Comparison of ENCODE assay signal across 8 cellular contexts in the genomic region with DNA sequence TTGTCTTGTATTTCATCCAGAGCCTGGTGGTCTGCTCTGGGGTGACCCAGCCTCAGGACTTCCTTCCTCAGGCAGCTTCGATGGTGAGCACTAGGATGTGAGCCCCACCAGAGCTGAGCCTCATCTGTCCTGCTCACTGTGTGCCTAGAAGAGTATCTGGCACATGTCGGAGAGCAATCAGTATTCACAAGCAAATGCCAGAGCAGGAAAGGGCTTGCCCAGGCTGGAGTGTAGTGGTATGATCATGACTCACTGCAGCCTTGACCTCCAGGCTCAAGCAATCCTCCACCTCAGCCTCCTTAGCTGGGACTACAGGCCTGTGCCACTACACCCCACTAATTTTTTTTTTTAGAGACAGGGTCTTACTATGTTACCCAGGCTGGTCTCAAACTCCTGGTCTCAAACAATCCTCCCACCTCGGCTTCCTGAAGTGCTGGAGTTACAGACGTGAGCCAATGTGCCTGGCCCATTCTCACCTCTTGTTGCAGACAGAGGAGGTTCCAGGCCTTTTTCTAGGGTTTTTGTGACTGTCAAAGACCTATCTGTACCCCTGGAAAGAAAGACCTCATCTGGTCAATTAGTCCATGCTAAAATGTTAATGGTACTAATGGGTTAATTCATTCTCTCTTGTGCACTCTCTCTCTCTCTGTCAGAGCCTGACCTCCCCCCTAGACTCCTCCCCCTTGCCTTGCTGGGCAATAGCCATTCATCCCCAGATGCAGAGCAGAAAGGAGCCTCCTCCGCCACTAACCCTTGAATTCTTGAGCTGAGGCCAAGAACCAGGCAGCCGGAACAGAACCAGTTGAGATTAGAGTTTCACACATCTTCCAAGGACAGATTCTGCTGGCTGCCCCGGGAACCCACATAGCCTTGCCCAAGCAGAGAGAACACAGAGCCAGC.
DNase-seq lines count a peak whose midpoint lies in the region; ATAC-seq and TF ChIP-seq lines count a peak whose summit lies in the region.

No MANE protein-coding gene starts in this region.

- 24 to 33% methylated on average over 3 of the region's 7 CpGs for WGBS in gastroesophageal sphincter (ENCODE audit: low coverage in 1 of 2), 2 donors

- peaks cover 44% of the 10 kb centered on the region for H3K4me1 Mint-ChIP-seq in osteocyte (ENCODE audit: unreplicated experiment)
- H3K4me1 Mint-ChIP-seq in CD14-positive monocyte, result no peaks in the 10 kb centered on the region
- H3K4me1 Mint-ChIP-seq in stimulated activated memory B cell treated with anti-CD40 and anti-IgM and Interleukin-4, amounts not matched to agents 10 μg/mL and 1 μg/mL and 100 μg/mL, for 72 hours, result no peaks in the 10 kb centered on the region

- TF ChIP-seq POLR2A in gastroesophageal sphincter (IDR thresholded peaks at IDR 0.05), result no peak

- H3K27ac ChIP-seq in gastroesophageal sphincter, result peak overlapping the region in 3 of 4 donors; percentile 40 to 55 (median 48)

- peak; percentile 87 for ATAC-seq in SK-N-SH treated with all-trans-retinoic acid at 6 μM for 48 hours
- peak; percentile 93 for ATAC-seq in gastroesophageal sphincter
- no peak for ATAC-seq in HG03097 (IDR thresholded peaks at IDR 0.05; ENCODE audit: low FRiP score, unreplicated experiment)
- no peak for ATAC-seq in stimulated activated memory B cell treated with anti-CD40 and anti-IgM and Interleukin-4, amounts not matched to agents 10 μg/mL and 1 μg/mL and 100 μg/mL, for 72 hours
- ATAC-seq in HG03571 (IDR thresholded peaks at IDR 0.05; ENCODE audit: unreplicated experiment), result no peak

- H3K27ac Mint-ChIP-seq in osteocyte (ENCODE audit: unreplicated experiment), result peak overlapping the region; percentile 67
- no peak overlapping the region for H3K27ac Mint-ChIP-seq in CD14-positive monocyte
- H3K27ac Mint-ChIP-seq in stimulated activated memory B cell treated with anti-CD40 and anti-IgM and Interleukin-4, amounts not matched to agents 10 μg/mL and 1 μg/mL and 100 μg/mL, for 72 hours, result no peak overlapping the region

- H3K9me3 Mint-ChIP-seq in osteocyte (ENCODE audit: unreplicated experiment) (no peaks in the 10 kb centered on the region), CD14-positive monocyte (peaks cover 0 to 8% (median 0%) of the 10 kb centered on the region in 7 donors)
- peaks cover 4% of the 10 kb centered on the region for H3K9me3 Mint-ChIP-seq in stimulated activated memory B cell treated with anti-CD40 and anti-IgM and Interleukin-4, amounts not matched to agents 10 μg/mL and 1 μg/mL and 100 μg/mL, for 72 hours

- peak; percentile 64 for DNase-seq in DMS 273 (lab: John Stamatoyannopoulos, UW; ENCODE audit: unreplicated experiment)
- DNase-seq in osteocyte (ENCODE audit: extremely low spot score, unreplicated experiment), result peak; percentile 85
- no peak for DNase-seq in CD14-positive monocyte (ENCODE audit: low spot score)

- peaks cover 0 to 34% (median 14%) of the 10 kb centered on the region in 3 donors for H3K4me1 ChIP-seq in gastroesophageal sphincter

- H3K36me3 ChIP-seq in gastroesophageal sphincter, result no peaks in the 10 kb centered on the region

- H3K4me3 Mint-ChIP-seq in osteocyte (ENCODE audit: unreplicated experiment), result no peak overlapping the region
- no peak overlapping the region for H3K4me3 Mint-ChIP-seq in CD14-positive monocyte
- no peak overlapping the region for H3K4me3 Mint-ChIP-seq in stimulated activated memory B cell treated with anti-CD40 and anti-IgM and Interleukin-4, amounts not matched to agents 10 μg/mL and 1 μg/mL and 100 μg/mL, for 72 hours

- H3K27me3 Mint-ChIP-seq in osteocyte (ENCODE audit: unreplicated experiment) (no peaks in the 10 kb centered on the region), CD14-positive monocyte (ENCODE audit: low read depth in 3 of 3) (peaks cover 0 to 4% (median 2%) of the 10 kb centered on the region in 3 donors)
- H3K27me3 Mint-ChIP-seq in stimulated activated memory B cell treated with anti-CD40 and anti-IgM and Interleukin-4, amounts not matched to agents 10 μg/mL and 1 μg/mL and 100 μg/mL, for 72 hours, result peaks cover 9% of the 10 kb centered on the region

- H3K4me3 ChIP-seq in gastroesophageal sphincter, result no peak overlapping the region

- TF ChIP-seq CTCF in gastroesophageal sphincter (IDR thresholded peaks at IDR 0.05), result no peak
- no peak for TF ChIP-seq CTCF in osteocyte (IDR thresholded peaks at IDR 0.05)
- no peak for TF ChIP-seq CTCF in CD14-positive monocyte (IDR thresholded peaks at IDR 0.05)

- intact Hi-C loops in CD14-positive monocyte (cut with micrococcal nuclease), result no loop called here

- TF ChIP-seq EP300 in gastroesophageal sphincter (IDR thresholded peaks at IDR 0.05), result no peak

- no peaks in the 10 kb centered on the region for H3K9me3 ChIP-seq in gastroesophageal sphincter

- no peaks in the 10 kb centered on the region for H3K27me3 ChIP-seq in gastroesophageal sphincter

- H3K36me3 Mint-ChIP-seq in osteocyte (ENCODE audit: unreplicated experiment) (no peaks in the 10 kb centered on the region), CD14-positive monocyte (no peaks in the 10 kb centered on the region)
- no peaks in the 10 kb centered on the region for H3K36me3 Mint-ChIP-seq in stimulated activated memory B cell treated with anti-CD40 and anti-IgM and Interleukin-4, amounts not matched to agents 10 μg/mL and 1 μg/mL and 100 μg/mL, for 72 hours

TF ChIP-seq in SK-N-SH treated with all-trans-retinoic acid at 6 μM for 48 hours, 23 proteins besides CTCF, POLR2A, EP300 and RAD21:
- TF ChIP-seq ZFP30 (CRISPR knock-in tag; IDR thresholded peaks at IDR 0.05), result no peak

Comparison
In these comparisons a context has a peak if more than half of its experiments do, and no peak if none do; other contexts are left out.
1. ATAC-seq: peak in SK-N-SH treated with all-trans-retinoic acid at 6 μM for 48 hours (single experiment) and gastroesophageal sphincter (single experiment); none in HG03097 (single experiment), stimulated activated memory B cell treated with anti-CD40 and anti-IgM and Interleukin-4, amounts not matched to agents 10 μg/mL and 1 μg/mL and 100 μg/mL, for 72 hours (single experiment) and HG03571 (single experiment).